In the genomic region with DNA sequence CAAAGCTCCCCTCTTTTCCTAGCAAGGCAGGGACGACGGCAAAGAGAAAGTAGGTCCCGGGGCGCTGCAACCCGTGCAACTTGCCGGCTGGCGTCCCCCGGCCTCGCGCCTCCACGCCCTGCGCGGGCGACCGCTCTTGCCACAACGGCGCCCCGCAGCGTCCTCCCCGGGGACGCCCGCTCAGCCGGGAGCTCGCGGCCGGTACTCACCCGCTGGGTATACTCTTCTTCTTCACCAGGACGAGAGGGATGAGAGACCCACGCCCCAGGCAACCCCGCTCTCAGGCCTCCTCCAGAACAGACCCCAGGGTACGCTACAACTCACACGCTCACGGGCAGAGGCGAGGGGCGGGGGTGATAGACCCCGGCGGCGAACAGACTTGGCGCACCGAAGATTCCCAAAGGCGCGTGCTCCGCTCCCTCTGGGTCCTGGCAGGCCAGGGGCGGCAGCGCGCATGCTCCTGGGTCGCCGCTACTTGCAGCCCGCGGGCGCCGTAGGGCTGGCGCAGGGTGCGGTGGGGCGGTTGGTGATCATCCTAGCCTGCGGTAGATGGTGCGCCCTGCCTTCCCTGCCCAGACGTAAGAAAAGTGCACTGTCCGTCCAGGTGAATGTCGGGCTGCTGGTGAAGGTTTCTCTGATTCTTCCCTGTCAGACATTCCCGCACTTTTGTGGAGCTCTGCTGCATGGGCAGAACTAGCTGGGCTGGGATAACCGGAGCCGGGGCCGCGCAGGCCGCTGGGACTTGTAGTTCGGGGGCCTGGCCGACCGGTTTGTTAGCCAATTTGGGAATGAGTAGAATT, we compare ENCODE assay signal across 8 cellular contexts. TPM values are rescaled to one million over a fixed set of nuclear protein-coding genes. Genes with fewer than 3 reads are reported as not detected.
DNase-seq lines count a peak whose midpoint lies in the region; ATAC-seq and TF ChIP-seq lines count a peak whose summit lies in the region.

A gene with protein sequence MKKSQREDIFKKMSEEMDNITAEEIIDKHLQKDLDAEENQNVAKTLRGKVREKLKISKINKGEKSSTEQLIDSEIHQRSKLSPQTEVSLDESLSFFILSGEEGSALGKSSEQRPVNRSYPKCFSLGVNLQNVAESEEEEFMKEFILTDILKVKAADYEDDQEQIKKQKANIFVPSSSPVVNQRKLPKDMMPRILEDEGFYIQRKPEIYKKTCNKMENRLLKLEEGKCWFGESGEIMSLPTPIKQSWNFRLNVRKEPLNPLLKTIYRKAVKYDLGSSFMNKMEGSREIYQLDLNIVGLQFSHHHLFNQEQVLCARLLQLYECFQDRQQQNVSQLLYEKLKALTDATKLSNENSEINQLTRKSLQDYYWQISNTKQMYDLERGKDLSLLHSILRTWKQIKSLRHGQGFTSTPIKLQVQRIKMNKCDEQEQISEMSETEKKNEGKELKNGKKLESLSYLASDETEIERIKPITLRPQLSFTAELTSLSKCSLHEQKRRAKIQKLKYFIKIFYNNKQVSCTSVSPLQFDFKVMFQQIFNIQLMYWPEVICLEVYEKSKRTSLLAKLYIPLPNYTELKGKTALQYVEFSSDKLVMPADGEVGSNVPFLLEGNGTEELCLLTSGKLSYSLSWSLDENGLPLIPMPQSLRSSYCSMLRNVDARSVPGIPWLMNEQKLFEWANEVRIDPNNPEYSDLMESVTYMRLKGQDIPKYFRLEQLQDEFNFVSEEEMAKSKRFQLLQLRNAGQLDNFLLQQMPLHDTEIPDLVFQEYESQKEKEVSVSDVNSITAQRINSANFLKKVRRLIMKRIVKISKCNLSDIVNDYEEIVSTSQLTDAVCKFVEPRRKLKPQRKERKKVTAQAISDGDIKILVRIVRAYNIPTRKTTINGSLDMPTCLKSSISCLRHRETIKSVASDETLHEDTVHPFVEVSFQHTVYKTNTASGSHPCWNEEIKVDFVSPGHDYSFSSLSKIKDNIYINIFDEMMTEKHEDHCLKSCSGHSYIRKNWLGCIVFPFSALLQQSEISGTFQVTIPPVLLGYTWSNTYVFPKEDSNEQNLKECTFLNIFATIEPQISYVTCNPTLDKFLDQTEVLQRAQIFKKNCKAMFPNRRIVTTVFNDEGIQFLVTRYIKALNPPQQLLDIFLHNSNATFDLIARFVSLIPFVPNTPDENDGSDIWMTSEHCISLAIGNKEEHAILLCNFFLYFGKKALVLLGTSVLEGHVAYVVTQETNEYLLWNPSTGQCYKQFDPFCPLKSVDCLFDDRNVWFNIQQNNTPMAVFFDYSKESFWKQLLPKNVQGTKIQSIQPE (N-terminal part only) (plus strand): TSS at position 522 of the 800 bp plus-strand sequence. CDS start 3,349 bp downstream, outside the sequence.

- peak; percentile 66 for ATAC-seq in GM18520 (IDR thresholded peaks at IDR 0.05; ENCODE audit: unreplicated experiment)
- peak; percentile 94 for ATAC-seq in HG03045 (IDR thresholded peaks at IDR 0.05; ENCODE audit: unreplicated experiment)

- H3K36me3 ChIP-seq in kidney epithelial cell (ENCODE audit: control insufficient read depth, insufficient read depth, low read length): no peaks in the 10 kb centered on the region

- no peaks in the 10 kb centered on the region for H3K27me3 ChIP-seq in kidney epithelial cell (ENCODE audit: control insufficient read depth, insufficient read depth, low read length)

- DNase-seq in AG08395 (ENCODE audit: low spot score) (peak; percentile 91), NCI-H2196 (lab: John Stamatoyannopoulos, UW; ENCODE audit: unreplicated experiment) (peak; percentile 48), cerebellar nuclear complex (lab: John Stamatoyannopoulos, UW) (peak; percentile 12 to 57), kidney epithelial cell (ENCODE audit: low read depth) (no peak)
- DNase-seq in activated CD4-positive, CD25-positive, alpha-beta regulatory T cell treated with anti-CD3 and anti-CD28 coated beads, Interleukin-2, amount 50 U/mL, for 16 hours (ENCODE audit: low read depth, low spot score): peak; percentile 23
- DNase-seq in stimulated activated CD4-positive, alpha-beta T cell treated with anti-CD3 and anti-CD28 coated beads, Interleukin-15, amount 100 ng/mL, for 1 hour (ENCODE audit: low read depth in 1 of 2, low spot score in 1 of 2): peak; percentile 21 to 59

- H3K4me3 ChIP-seq in kidney epithelial cell (ENCODE audit: low read depth, low read length): peak within 1 kb of the TSS; percentile 68

- TF ChIP-seq CTCF in kidney epithelial cell (IDR thresholded peaks at IDR 0.05; ENCODE audit: insufficient read depth, low read length, poor library complexity, severe bottlenecking): no peak

RNA-seq across cellular contexts. Expression of the gene that starts here (rescaled TPM):
- not detected in 2 replicates for total RNA-seq in kidney epithelial cell
